Comparison of ENCODE assay signal across 8 cellular contexts in the genomic region with DNA sequence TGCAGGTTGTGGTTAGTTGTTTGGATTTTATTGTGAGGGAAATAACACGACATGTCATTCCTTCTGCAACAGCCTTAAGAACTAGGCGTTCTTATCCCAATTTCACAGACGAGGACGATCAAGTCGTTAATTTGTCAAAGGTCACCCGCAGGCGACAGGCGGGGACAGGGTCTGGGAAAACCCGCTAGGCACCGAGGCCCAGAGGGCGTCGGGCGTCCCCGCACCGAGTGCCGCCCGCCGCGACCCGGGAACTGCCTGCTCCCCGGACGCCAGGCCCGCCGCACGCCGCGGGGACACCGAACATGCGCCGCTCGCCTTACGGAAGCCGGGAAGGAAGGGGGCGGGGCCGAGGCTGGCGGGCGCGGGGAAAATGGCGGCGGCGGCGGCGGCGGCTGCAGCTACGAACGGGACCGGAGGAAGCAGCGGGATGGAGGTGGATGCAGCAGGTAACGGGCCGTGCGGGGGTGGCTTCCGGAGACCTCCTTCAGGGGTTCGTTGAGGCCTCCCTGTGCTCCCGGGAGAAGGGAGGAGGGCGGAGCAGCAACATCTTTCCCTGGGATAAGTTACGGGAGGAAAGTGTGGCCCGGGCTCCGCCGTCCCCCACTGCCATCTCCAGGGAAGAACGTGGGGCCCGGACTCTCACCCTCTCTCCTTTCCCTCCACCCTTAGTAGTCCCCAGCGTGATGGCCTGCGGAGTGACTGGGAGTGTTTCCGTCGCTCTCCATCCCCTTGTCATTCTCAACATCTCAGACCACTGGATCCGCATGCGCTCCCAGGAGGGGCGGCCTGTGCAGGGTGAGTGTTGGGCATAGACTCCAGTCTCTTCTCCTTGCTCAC. TPM values are rescaled to one million over a fixed set of nuclear protein-coding genes. Genes with fewer than 3 reads are reported as not detected.
A peak's percentile ranks its signal among the peaks of the same experiment; 100 is the strongest.
DNase-seq lines count a peak whose midpoint lies in the region; ATAC-seq and TF ChIP-seq lines count a peak whose summit lies in the region.

A gene (plus strand): TSS at position 349 of the 837 bp plus-strand sequence. CDS start 22 bp downstream, at position 371.

- intact Hi-C loops in colonic mucosa (cut with DNase I), result no loop called here

- H3K4me2 ChIP-seq in DOHH2 (ENCODE audit: low read length), result peak within 1 kb of the TSS; percentile 97

- H4K20me1 ChIP-seq in DOHH2 (ENCODE audit: control insufficient read depth, insufficient read depth, low read depth, low read length), result 0 out of 2 replicates have a peak, but pooled peaks cover under 1% of the 10 kb centered on the region

- H3K36me3 ChIP-seq in DOHH2 (ENCODE audit: control insufficient read depth, low read length), result peaks cover 44% of the 10 kb centered on the region
- peaks cover 8% of the 10 kb centered on the region for H3K36me3 ChIP-seq in colonic mucosa

- H3K4me3 ChIP-seq in DOHH2 (ENCODE audit: low read length), result peak within 1 kb of the TSS; percentile 82
- H3K4me3 ChIP-seq in colonic mucosa, result peak within 1 kb of the TSS; percentile 66

- no peaks in the 10 kb centered on the region for H3K9me3 ChIP-seq in DOHH2 (ENCODE audit: control insufficient read depth, insufficient read depth, low read length)
- no peaks in the 10 kb centered on the region for H3K9me3 ChIP-seq in colonic mucosa

- peaks cover 54% of the 10 kb centered on the region for H3F3A ChIP-seq in DOHH2 (ENCODE audit: control insufficient read depth, insufficient read depth)

- DNase-seq in NCI-H226, result peak; percentile 59
- peak; percentile 89 for DNase-seq in activated CD4-positive, alpha-beta T cell treated with anti-CD3 and anti-CD28 coated beads for 48 hours
- DNase-seq in colonic mucosa, result peak; percentile 90
- DNase-seq in stimulated activated CD4-positive, alpha-beta T cell treated with anti-CD3 and anti-CD28 coated beads, Interleukin-1b, Interleukin-23, amount 100 ng/mL, for 24 hours (ENCODE audit: low read depth in 4 of 4, low spot score in 1 of 4), result peak; percentile 82 to 88 (median 84)

- no peaks in the 10 kb centered on the region for H3K9me2 ChIP-seq in DOHH2 (replicated peaks; ENCODE audit: control insufficient read depth, low read length)

- H3K27ac ChIP-seq in DOHH2 (ENCODE audit: low read depth, low read length), result peak within 1 kb of the TSS; percentile 66
- H3K27ac ChIP-seq in colonic mucosa, result peak within 1 kb of the TSS; percentile 75
- H3K27ac ChIP-seq in layer of hippocampus (ENCODE audit: low read depth, low read length), result peak within 1 kb of the TSS; percentile 88

- peak within 1 kb of the TSS; percentile 93 to 97 for H3K9ac ChIP-seq in colonic mucosa (ENCODE audit: low read depth in 2 of 2, low read length in 2 of 2)

- H3K27me3 ChIP-seq in DOHH2 (ENCODE audit: control insufficient read depth, low read length) (peaks cover 6% of the 10 kb centered on the region; the same call in 1 of the 2 replicates), colonic mucosa (no peaks in the 10 kb centered on the region), layer of hippocampus (ENCODE audit: control insufficient read depth, insufficient read depth, low read length) (no peaks in the 10 kb centered on the region)

- TF ChIP-seq CTCF in DOHH2 (IDR thresholded peaks at IDR 0.05; ENCODE audit: low read depth, low read length, poor library complexity, severe bottlenecking) (no peak), colonic mucosa (IDR thresholded peaks at IDR 0.05) (no peak)

- H3K4me1 ChIP-seq in DOHH2 (ENCODE audit: control insufficient read depth, low read length) (peaks cover 28% of the 10 kb centered on the region), colonic mucosa (peaks cover 3% of the 10 kb centered on the region)

- peaks cover 25% of the 10 kb centered on the region for H3K79me2 ChIP-seq in DOHH2 (ENCODE audit: control insufficient read depth, low read length)

- peak; percentile 72 for ATAC-seq in HG02642 (IDR thresholded peaks at IDR 0.05; ENCODE audit: poor library complexity, unreplicated experiment)
- no peak for ATAC-seq in GM21717 (IDR thresholded peaks at IDR 0.05; ENCODE audit: unreplicated experiment)

RNA-seq across cellular contexts. Expression of the gene that starts here (rescaled TPM):
- total RNA-seq in colonic mucosa, result 100 to 1,000 TPM in 1 of 2 donors, 10 to 100 TPM in 1; 67.3 to 110 TPM
